ENCODE assay signal across 1 cellular context in genomic region chr1:147084273-147085096, GRCh38.
A peak's percentile ranks its signal among the peaks of the same experiment; 100 is the strongest.
TF ChIP-seq lines count a peak whose summit lies in the region.

No MANE protein-coding gene starts in this region.

TF ChIP-seq in K562, 482 proteins besides CTCF, POLR2A, EP300 and RAD21 (continued from another document and continues in another):
- TF ChIP-seq, protein P1, sequence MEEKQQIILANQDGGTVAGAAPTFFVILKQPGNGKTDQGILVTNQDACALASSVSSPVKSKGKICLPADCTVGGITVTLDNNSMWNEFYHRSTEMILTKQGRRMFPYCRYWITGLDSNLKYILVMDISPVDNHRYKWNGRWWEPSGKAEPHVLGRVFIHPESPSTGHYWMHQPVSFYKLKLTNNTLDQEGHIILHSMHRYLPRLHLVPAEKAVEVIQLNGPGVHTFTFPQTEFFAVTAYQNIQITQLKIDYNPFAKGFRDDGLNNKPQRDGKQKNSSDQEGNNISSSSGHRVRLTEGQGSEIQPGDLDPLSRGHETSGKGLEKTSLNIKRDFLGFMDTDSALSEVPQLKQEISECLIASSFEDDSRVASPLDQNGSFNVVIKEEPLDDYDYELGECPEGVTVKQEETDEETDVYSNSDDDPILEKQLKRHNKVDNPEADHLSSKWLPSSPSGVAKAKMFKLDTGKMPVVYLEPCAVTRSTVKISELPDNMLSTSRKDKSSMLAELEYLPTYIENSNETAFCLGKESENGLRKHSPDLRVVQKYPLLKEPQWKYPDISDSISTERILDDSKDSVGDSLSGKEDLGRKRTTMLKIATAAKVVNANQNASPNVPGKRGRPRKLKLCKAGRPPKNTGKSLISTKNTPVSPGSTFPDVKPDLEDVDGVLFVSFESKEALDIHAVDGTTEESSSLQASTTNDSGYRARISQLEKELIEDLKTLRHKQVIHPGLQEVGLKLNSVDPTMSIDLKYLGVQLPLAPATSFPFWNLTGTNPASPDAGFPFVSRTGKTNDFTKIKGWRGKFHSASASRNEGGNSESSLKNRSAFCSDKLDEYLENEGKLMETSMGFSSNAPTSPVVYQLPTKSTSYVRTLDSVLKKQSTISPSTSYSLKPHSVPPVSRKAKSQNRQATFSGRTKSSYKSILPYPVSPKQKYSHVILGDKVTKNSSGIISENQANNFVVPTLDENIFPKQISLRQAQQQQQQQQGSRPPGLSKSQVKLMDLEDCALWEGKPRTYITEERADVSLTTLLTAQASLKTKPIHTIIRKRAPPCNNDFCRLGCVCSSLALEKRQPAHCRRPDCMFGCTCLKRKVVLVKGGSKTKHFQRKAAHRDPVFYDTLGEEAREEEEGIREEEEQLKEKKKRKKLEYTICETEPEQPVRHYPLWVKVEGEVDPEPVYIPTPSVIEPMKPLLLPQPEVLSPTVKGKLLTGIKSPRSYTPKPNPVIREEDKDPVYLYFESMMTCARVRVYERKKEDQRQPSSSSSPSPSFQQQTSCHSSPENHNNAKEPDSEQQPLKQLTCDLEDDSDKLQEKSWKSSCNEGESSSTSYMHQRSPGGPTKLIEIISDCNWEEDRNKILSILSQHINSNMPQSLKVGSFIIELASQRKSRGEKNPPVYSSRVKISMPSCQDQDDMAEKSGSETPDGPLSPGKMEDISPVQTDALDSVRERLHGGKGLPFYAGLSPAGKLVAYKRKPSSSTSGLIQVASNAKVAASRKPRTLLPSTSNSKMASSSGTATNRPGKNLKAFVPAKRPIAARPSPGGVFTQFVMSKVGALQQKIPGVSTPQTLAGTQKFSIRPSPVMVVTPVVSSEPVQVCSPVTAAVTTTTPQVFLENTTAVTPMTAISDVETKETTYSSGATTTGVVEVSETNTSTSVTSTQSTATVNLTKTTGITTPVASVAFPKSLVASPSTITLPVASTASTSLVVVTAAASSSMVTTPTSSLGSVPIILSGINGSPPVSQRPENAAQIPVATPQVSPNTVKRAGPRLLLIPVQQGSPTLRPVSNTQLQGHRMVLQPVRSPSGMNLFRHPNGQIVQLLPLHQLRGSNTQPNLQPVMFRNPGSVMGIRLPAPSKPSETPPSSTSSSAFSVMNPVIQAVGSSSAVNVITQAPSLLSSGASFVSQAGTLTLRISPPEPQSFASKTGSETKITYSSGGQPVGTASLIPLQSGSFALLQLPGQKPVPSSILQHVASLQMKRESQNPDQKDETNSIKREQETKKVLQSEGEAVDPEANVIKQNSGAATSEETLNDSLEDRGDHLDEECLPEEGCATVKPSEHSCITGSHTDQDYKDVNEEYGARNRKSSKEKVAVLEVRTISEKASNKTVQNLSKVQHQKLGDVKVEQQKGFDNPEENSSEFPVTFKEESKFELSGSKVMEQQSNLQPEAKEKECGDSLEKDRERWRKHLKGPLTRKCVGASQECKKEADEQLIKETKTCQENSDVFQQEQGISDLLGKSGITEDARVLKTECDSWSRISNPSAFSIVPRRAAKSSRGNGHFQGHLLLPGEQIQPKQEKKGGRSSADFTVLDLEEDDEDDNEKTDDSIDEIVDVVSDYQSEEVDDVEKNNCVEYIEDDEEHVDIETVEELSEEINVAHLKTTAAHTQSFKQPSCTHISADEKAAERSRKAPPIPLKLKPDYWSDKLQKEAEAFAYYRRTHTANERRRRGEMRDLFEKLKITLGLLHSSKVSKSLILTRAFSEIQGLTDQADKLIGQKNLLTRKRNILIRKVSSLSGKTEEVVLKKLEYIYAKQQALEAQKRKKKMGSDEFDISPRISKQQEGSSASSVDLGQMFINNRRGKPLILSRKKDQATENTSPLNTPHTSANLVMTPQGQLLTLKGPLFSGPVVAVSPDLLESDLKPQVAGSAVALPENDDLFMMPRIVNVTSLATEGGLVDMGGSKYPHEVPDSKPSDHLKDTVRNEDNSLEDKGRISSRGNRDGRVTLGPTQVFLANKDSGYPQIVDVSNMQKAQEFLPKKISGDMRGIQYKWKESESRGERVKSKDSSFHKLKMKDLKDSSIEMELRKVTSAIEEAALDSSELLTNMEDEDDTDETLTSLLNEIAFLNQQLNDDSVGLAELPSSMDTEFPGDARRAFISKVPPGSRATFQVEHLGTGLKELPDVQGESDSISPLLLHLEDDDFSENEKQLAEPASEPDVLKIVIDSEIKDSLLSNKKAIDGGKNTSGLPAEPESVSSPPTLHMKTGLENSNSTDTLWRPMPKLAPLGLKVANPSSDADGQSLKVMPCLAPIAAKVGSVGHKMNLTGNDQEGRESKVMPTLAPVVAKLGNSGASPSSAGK (IDR thresholded peaks at IDR 0.05), result peak; percentile 80
- TF ChIP-seq GATA2 (CRISPR knock-in tag; IDR thresholded peaks at IDR 0.05) (0 out of 2 replicates have a peak, but pooled peaks have one; percentile 19), RBM34 (IDR thresholded peaks at IDR 0.05; ENCODE audit: borderline replicate concordance, insufficient read depth, low read length) (no peak), CCNT2 (IDR thresholded peaks at IDR 0.05; ENCODE audit: borderline replicate concordance, extremely low read depth, insufficient read length, low read depth, low read length) (peak; percentile 62), MEIS2 (IDR thresholded peaks at IDR 0.05; ENCODE audit: partially characterized antibody) (peak; percentile 74), CREB3 (tag; conservative IDR thresholded peaks at IDR 0.05; ENCODE audit: low read depth) (no peak), KLF10 (CRISPR knock-in tag; IDR thresholded peaks at IDR 0.05) (peak; percentile 90; the same call in 1 of the 2 replicates), MTF1 (CRISPR knock-in tag; IDR thresholded peaks at IDR 0.05; ENCODE audit: borderline replicate concordance) (no peak), ZNF778 (CRISPR knock-in tag; IDR thresholded peaks at IDR 0.05) (no peak), ATF4 (CRISPR knock-in tag; IDR thresholded peaks at IDR 0.05) (peak; percentile 77), BACH1 (tag; IDR thresholded peaks at IDR 0.05) (peak; percentile 60; the same call in 1 of the 2 replicates), ZNF277 (CRISPR knock-in tag; IDR thresholded peaks at IDR 0.05; ENCODE audit: borderline replicate concordance) (no peak), CBFB (CRISPR knock-in tag; IDR thresholded peaks at IDR 0.05) (peak; percentile 75), THRB (CRISPR knock-in tag; conservative IDR thresholded peaks at IDR 0.05) (peak; percentile 100), ZFX (CRISPR knock-in tag; IDR thresholded peaks at IDR 0.05) (no peak; the same call in 1 of the 2 replicates), U2AF2 (optimal IDR thresholded peaks at IDR 0.05; ENCODE audit: low read depth, low read length) (no peak), SOX6 (IDR thresholded peaks at IDR 0.05) (peak; percentile 70), SMARCB1 (IDR thresholded peaks at IDR 0.05; ENCODE audit: insufficient read length, low read depth) (no peak), MBD2 (IDR thresholded peaks at IDR 0.05; ENCODE audit: borderline replicate concordance, low read depth) (peak; percentile 96), ZNF584 (CRISPR knock-in tag; IDR thresholded peaks at IDR 0.05; ENCODE audit: low read depth) (peak; percentile 58; the same call in 1 of the 2 replicates), TARDBP (IDR thresholded peaks at IDR 0.05) (peak; percentile 30; the same call in 1 of the 2 replicates), FOXK2 (conservative IDR thresholded peaks at IDR 0.05 in 1 of 2, IDR thresholded peaks at IDR 0.05 in 1 of 2; ENCODE audit: low read depth in 2 of 2) (peak; percentile 86 to 89), ZNF785 (CRISPR knock-in tag; IDR thresholded peaks at IDR 0.05) (no peak), EP400 (IDR thresholded peaks at IDR 0.05) (peak; percentile 90), ZNF263 (CRISPR knock-in tag; IDR thresholded peaks at IDR 0.05; ENCODE audit: borderline replicate concordance) (peak; percentile 47), TRIM24 (IDR thresholded peaks at IDR 0.05) (peak; percentile 72 to 74), MECOM (CRISPR knock-in tag; IDR thresholded peaks at IDR 0.05) (peak; percentile 53; the same call in 1 of the 2 replicates), PHF8 (IDR thresholded peaks at IDR 0.05; ENCODE audit: borderline replicate concordance, low read length) (peak; percentile 51; the same call in 1 of the 2 replicates), NFE2 (IDR thresholded peaks at IDR 0.05; ENCODE audit: low read depth) (peak; percentile 30; the same call in 1 of the 2 replicates), RFX7 (CRISPR knock-in tag; IDR thresholded peaks at IDR 0.05) (peak; percentile 91), CCAR2 (IDR thresholded peaks at IDR 0.05; ENCODE audit: low read depth, low read length) (0 out of 2 replicates have a peak, but pooled peaks have one; percentile 27), CBX2 (IDR thresholded peaks at IDR 0.05; ENCODE audit: insufficient read depth, low read length, poor library complexity, severe bottlenecking) (no peak), HINFP (tag; conservative IDR thresholded peaks at IDR 0.05; ENCODE audit: low read depth) (no peak), XRCC4 (IDR thresholded peaks at IDR 0.05; ENCODE audit: extremely low read depth, insufficient read depth, insufficient read length) (no peak), ZNF324 (CRISPR knock-in tag; IDR thresholded peaks at IDR 0.05) (no peak), BRF1 (IDR thresholded peaks at IDR 0.05; ENCODE audit: borderline replicate concordance, extremely low read depth, insufficient read length) (no peak), DACH1 (IDR thresholded peaks at IDR 0.05; ENCODE audit: partially characterized antibody) (peak; percentile 14), HIVEP1 (CRISPR knock-in tag; IDR thresholded peaks at IDR 0.05) (peak; percentile 69; the same call in 1 of the 2 replicates)
- TF ChIP-seq, protein P2, sequence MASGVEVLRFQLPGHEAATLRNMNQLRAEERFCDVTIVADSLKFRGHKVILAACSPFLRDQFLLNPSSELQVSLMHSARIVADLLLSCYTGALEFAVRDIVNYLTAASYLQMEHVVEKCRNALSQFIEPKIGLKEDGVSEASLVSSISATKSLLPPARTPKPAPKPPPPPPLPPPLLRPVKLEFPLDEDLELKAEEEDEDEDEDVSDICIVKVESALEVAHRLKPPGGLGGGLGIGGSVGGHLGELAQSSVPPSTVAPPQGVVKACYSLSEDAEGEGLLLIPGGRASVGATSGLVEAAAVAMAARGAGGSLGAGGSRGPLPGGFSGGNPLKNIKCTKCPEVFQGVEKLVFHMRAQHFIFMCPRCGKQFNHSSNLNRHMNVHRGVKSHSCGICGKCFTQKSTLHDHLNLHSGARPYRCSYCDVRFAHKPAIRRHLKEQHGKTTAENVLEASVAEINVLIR (CRISPR knock-in tag; IDR thresholded peaks at IDR 0.05), result peak; percentile 92
- TF ChIP-seq, protein P3, sequence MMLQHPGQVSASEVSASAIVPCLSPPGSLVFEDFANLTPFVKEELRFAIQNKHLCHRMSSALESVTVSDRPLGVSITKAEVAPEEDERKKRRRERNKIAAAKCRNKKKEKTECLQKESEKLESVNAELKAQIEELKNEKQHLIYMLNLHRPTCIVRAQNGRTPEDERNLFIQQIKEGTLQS (IDR thresholded peaks at IDR 0.05), result peak; percentile 88
- TF ChIP-seq, protein P3 (CRISPR knock-in tag; conservative IDR thresholded peaks at IDR 0.05), result peak; percentile 50; the same call in 1 of the 2 replicates
- TF ChIP-seq, protein P4, sequence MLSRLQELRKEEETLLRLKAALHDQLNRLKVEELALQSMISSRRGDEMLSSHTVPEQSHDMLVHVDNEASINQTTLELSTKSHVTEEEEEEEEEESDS (CRISPR knock-in tag; IDR thresholded peaks at IDR 0.05), result peak; percentile 97
